1 cellular context compared by ENCODE assay signal in the genomic region with DNA sequence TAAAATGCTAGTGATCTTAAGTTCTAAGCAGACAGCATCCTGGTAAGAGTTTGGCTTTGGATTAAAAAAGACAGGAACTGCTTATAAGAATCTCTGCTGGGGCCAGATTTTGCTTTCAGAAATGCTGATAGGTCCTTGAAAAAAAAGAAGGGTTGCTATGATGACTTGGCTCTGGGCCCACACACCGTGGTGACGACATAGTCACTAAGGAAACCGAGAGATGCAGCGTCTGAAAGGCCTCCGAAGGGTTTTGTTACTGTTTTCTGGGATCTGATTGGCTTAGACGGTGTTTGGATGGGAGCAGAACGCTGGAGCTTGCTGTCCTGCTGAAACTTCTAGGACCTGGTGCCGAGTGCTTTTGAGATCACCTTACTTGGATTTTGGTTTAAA.
TF ChIP-seq lines count a peak whose summit lies in the region.

No MANE protein-coding gene starts in this region.

TF ChIP-seq in HEK293, 187 proteins besides CTCF, POLR2A, EP300 and RAD21 (continued from another document):
- TF ChIP-seq, protein P1, sequence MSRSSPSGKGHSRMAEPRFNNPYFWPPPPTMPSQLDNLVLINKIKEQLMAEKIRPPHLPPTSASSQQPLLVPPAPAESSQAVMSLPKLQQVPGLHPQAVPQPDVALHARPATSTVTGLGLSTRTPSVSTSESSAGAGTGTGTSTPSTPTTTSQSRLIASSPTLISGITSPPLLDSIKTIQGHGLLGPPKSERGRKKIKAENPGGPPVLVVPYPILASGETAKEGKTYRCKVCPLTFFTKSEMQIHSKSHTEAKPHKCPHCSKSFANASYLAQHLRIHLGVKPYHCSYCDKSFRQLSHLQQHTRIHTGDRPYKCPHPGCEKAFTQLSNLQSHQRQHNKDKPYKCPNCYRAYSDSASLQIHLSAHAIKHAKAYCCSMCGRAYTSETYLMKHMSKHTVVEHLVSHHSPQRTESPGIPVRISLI (tag by site-specific recombination; IDR thresholded peaks at IDR 0.05): 0 out of 2 replicates have a peak, but pooled peaks have one; percentile 57
- TF ChIP-seq, protein P2, sequence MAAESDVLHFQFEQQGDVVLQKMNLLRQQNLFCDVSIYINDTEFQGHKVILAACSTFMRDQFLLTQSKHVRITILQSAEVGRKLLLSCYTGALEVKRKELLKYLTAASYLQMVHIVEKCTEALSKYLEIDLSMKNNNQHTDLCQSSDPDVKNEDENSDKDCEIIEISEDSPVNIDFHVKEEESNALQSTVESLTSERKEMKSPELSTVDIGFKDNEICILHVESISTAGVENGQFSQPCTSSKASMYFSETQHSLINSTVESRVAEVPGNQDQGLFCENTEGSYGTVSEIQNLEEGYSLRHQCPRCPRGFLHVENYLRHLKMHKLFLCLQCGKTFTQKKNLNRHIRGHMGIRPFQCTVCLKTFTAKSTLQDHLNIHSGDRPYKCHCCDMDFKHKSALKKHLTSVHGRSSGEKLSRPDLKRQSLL (tag by site-specific recombination; IDR thresholded peaks at IDR 0.05): peak; percentile 64; the same call in 1 of the 2 replicates
- TF ChIP-seq, protein P3, sequence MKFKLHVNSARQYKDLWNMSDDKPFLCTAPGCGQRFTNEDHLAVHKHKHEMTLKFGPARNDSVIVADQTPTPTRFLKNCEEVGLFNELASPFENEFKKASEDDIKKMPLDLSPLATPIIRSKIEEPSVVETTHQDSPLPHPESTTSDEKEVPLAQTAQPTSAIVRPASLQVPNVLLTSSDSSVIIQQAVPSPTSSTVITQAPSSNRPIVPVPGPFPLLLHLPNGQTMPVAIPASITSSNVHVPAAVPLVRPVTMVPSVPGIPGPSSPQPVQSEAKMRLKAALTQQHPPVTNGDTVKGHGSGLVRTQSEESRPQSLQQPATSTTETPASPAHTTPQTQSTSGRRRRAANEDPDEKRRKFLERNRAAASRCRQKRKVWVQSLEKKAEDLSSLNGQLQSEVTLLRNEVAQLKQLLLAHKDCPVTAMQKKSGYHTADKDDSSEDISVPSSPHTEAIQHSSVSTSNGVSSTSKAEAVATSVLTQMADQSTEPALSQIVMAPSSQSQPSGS (tag by site-specific recombination; IDR thresholded peaks at IDR 0.05; ENCODE audit: low read depth): peak; percentile 86
- TF ChIP-seq ZBTB21 (tag by site-specific recombination; IDR thresholded peaks at IDR 0.05): peak; percentile 77; the same call in 1 of the 2 replicates
- TF ChIP-seq, protein P4, sequence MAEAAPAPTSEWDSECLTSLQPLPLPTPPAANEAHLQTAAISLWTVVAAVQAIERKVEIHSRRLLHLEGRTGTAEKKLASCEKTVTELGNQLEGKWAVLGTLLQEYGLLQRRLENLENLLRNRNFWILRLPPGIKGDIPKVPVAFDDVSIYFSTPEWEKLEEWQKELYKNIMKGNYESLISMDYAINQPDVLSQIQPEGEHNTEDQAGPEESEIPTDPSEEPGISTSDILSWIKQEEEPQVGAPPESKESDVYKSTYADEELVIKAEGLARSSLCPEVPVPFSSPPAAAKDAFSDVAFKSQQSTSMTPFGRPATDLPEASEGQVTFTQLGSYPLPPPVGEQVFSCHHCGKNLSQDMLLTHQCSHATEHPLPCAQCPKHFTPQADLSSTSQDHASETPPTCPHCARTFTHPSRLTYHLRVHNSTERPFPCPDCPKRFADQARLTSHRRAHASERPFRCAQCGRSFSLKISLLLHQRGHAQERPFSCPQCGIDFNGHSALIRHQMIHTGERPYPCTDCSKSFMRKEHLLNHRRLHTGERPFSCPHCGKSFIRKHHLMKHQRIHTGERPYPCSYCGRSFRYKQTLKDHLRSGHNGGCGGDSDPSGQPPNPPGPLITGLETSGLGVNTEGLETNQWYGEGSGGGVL (tag by site-specific recombination; IDR thresholded peaks at IDR 0.05): peak; percentile 31; the same call in 1 of the 2 replicates
- TF ChIP-seq, protein P5, sequence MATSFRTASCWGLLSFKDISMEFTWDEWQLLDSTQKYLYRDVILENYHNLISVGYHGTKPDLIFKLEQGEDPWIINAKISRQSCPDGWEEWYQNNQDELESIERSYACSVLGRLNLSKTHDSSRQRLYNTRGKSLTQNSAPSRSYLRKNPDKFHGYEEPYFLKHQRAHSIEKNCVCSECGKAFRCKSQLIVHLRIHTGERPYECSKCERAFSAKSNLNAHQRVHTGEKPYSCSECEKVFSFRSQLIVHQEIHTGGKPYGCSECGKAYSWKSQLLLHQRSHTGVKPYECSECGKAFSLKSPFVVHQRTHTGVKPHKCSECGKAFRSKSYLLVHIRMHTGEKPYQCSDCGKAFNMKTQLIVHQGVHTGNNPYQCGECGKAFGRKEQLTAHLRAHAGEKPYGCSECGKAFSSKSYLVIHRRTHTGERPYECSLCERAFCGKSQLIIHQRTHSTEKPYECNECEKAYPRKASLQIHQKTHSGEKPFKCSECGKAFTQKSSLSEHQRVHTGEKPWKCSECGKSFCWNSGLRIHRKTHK (tag by site-specific recombination; IDR thresholded peaks at IDR 0.05): no peak
- TF ChIP-seq GFI1B (tag by site-specific recombination; IDR thresholded peaks at IDR 0.05): peak; percentile 39; the same call in 1 of the 2 replicates
- TF ChIP-seq MYNN (tag by site-specific recombination; IDR thresholded peaks at IDR 0.05; ENCODE audit: borderline replicate concordance): peak; percentile 82
- no peak for TF ChIP-seq ZNF791 (tag by site-specific recombination; IDR thresholded peaks at IDR 0.05)
- TF ChIP-seq, protein P6, sequence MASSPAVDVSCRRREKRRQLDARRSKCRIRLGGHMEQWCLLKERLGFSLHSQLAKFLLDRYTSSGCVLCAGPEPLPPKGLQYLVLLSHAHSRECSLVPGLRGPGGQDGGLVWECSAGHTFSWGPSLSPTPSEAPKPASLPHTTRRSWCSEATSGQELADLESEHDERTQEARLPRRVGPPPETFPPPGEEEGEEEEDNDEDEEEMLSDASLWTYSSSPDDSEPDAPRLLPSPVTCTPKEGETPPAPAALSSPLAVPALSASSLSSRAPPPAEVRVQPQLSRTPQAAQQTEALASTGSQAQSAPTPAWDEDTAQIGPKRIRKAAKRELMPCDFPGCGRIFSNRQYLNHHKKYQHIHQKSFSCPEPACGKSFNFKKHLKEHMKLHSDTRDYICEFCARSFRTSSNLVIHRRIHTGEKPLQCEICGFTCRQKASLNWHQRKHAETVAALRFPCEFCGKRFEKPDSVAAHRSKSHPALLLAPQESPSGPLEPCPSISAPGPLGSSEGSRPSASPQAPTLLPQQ (tag by site-specific recombination; IDR thresholded peaks at IDR 0.05): peak; percentile 56; the same call in 1 of the 2 replicates
- TF ChIP-seq ZNF629 (tag by site-specific recombination; IDR thresholded peaks at IDR 0.05): peak; percentile 82
- no peak for TF ChIP-seq ZNF239 (tag by site-specific recombination; IDR thresholded peaks at IDR 0.05)
- peak; percentile 47 for TF ChIP-seq SP2 (tag by site-specific recombination; IDR thresholded peaks at IDR 0.05)
